1 cellular context compared by ENCODE assay signal in the genomic region with DNA sequence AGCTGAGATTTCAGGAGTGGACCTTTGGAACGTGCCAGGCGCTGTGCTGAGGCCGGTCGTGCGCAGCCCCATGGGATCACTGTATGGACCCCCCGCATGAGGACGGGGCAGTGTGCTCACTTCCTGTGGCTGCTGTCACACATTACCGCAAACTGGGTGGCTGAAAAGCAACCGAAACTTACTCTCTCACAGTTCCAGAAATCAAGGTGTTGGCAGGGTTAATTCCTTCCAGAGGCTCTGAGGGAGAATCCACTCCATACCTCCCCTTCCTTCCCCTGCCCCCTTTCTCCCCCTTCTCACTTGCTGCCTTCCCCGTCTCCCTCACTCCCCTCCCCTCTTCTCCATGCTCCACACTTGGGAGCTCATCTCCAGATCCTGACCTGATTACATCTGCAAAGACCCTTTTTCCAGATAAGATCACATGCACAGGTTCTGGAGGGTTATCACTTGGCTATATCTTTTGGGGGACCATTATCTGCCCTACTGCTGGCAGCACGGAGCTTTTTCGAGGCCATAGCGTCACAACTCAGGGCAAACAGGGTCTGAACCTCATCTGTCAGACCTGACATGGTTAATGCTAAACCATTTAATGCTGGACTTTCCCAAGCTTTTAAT.
TF ChIP-seq lines count a peak whose summit lies in the region.

No MANE protein-coding gene starts in this region.

TF ChIP-seq in GM12878, 131 proteins besides CTCF, POLR2A, EP300 and RAD21 (continued from another document and continues in another):
- TF ChIP-seq, protein P1, sequence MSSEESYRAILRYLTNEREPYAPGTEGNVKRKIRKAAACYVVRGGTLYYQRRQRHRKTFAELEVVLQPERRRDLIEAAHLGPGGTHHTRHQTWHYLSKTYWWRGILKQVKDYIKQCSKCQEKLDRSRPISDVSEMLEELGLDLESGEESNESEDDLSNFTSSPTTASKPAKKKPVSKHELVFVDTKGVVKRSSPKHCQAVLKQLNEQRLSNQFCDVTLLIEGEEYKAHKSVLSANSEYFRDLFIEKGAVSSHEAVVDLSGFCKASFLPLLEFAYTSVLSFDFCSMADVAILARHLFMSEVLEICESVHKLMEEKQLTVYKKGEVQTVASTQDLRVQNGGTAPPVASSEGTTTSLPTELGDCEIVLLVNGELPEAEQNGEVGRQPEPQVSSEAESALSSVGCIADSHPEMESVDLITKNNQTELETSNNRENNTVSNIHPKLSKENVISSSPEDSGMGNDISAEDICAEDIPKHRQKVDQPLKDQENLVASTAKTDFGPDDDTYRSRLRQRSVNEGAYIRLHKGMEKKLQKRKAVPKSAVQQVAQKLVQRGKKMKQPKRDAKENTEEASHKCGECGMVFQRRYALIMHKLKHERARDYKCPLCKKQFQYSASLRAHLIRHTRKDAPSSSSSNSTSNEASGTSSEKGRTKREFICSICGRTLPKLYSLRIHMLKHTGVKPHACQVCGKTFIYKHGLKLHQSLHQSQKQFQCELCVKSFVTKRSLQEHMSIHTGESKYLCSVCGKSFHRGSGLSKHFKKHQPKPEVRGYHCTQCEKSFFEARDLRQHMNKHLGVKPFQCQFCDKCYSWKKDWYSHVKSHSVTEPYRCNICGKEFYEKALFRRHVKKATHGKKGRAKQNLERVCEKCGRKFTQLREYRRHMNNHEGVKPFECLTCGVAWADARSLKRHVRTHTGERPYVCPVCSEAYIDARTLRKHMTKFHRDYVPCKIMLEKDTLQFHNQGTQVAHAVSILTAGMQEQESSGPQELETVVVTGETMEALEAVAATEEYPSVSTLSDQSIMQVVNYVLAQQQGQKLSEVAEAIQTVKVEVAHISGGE (CRISPR knock-in tag; IDR thresholded peaks at IDR 0.05), result no peak
- TF ChIP-seq PBX3 (IDR thresholded peaks at IDR 0.05; ENCODE audit: insufficient replicate concordance, low read depth, low read length), result no peak
- TF ChIP-seq NR2C2 (IDR thresholded peaks at IDR 0.05; ENCODE audit: borderline replicate concordance, control insufficient read depth, insufficient read length, low read depth), result no peak
- TF ChIP-seq FOXK2 (IDR thresholded peaks at IDR 0.05), result no peak
- TF ChIP-seq, protein P2, sequence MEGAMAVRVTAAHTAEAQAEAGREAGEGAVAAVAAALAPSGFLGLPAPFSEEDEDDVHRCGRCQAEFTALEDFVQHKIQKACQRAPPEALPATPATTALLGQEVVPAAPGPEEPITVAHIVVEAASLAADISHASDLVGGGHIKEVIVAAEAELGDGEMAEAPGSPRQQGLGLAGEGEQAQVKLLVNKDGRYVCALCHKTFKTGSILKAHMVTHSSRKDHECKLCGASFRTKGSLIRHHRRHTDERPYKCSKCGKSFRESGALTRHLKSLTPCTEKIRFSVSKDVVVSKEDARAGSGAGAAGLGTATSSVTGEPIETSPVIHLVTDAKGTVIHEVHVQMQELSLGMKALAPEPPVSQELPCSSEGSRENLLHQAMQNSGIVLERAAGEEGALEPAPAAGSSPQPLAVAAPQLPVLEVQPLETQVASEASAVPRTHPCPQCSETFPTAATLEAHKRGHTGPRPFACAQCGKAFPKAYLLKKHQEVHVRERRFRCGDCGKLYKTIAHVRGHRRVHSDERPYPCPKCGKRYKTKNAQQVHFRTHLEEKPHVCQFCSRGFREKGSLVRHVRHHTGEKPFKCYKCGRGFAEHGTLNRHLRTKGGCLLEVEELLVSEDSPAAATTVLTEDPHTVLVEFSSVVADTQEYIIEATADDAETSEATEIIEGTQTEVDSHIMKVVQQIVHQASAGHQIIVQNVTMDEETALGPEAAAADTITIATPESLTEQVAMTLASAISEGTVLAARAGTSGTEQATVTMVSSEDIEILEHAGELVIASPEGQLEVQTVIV (IDR thresholded peaks at IDR 0.05; ENCODE audit: borderline replicate concordance, partially characterized antibody), result no peak
- 0 out of 2 replicates have a peak, but pooled peaks have one; percentile 62 for TF ChIP-seq MXI1 (IDR thresholded peaks at IDR 0.05; ENCODE audit: low read depth, low read length)
- TF ChIP-seq NFXL1 (IDR thresholded peaks at IDR 0.05; ENCODE audit: borderline replicate concordance), result no peak
- TF ChIP-seq, protein P3, sequence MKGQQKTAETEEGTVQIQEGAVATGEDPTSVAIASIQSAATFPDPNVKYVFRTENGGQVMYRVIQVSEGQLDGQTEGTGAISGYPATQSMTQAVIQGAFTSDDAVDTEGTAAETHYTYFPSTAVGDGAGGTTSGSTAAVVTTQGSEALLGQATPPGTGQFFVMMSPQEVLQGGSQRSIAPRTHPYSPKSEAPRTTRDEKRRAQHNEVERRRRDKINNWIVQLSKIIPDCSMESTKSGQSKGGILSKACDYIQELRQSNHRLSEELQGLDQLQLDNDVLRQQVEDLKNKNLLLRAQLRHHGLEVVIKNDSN (IDR thresholded peaks at IDR 0.05; ENCODE audit: borderline replicate concordance, extremely low read length, insufficient read depth, low read depth, low read length), result no peak
- peak; percentile 83 for TF ChIP-seq MEF2B (IDR thresholded peaks at IDR 0.05; ENCODE audit: partially characterized antibody, poor library complexity, severe bottlenecking)
- no peak for TF ChIP-seq ESRRA (IDR thresholded peaks at IDR 0.05; ENCODE audit: low read length)
- no peak for TF ChIP-seq RFX5 (IDR thresholded peaks at IDR 0.05; ENCODE audit: low read depth, low read length)
- TF ChIP-seq SPI1 (IDR thresholded peaks at IDR 0.05; ENCODE audit: borderline replicate concordance, insufficient read depth, low read depth, low read length), result peak; percentile 56; the same call in 1 of the 2 replicates
- TF ChIP-seq TCF3 (IDR thresholded peaks at IDR 0.05; ENCODE audit: borderline replicate concordance, insufficient read depth, low read depth, low read length), result no peak
- no peak for TF ChIP-seq POU2F2 (IDR thresholded peaks at IDR 0.05; ENCODE audit: borderline replicate concordance, low read depth, low read length)
- TF ChIP-seq SP1 (IDR thresholded peaks at IDR 0.05; ENCODE audit: low read depth, low read length), result no peak
- TF ChIP-seq ZZZ3 (IDR thresholded peaks at IDR 0.05; ENCODE audit: control insufficient read depth, insufficient read length, low read depth), result no peak
- TF ChIP-seq TCF12 (IDR thresholded peaks at IDR 0.05; ENCODE audit: low read depth, low read length), result no peak
- TF ChIP-seq ATF2 (IDR thresholded peaks at IDR 0.05; ENCODE audit: low read length), result no peak
- no peak for TF ChIP-seq FOS (IDR thresholded peaks at IDR 0.05; ENCODE audit: borderline replicate concordance, extremely low read depth, insufficient read length)
- no peak for TF ChIP-seq PML (IDR thresholded peaks at IDR 0.05; ENCODE audit: low read length)
- 0 out of 2 replicates have a peak, but pooled peaks have one; percentile 47 for TF ChIP-seq RELB (IDR thresholded peaks at IDR 0.05; ENCODE audit: low read depth)
- no peak for TF ChIP-seq REST (IDR thresholded peaks at IDR 0.05; ENCODE audit: low read depth, low read length)
- TF ChIP-seq HDGF (IDR thresholded peaks at IDR 0.05), result no peak; the same call in 1 of the 2 replicates
- TF ChIP-seq SIX5 (IDR thresholded peaks at IDR 0.05; ENCODE audit: low read depth, low read length, severe bottlenecking), result no peak
- no peak for TF ChIP-seq YY1 (IDR thresholded peaks at IDR 0.05; ENCODE audit: low read depth, low read length)
- no peak for TF ChIP-seq NR2F1 (conservative IDR thresholded peaks at IDR 0.05)
- TF ChIP-seq MEF2A (IDR thresholded peaks at IDR 0.05; ENCODE audit: insufficient read depth, low read depth, low read length), result no peak
- TF ChIP-seq POLR2AphosphoS2 (IDR thresholded peaks at IDR 0.05; ENCODE audit: low read depth, low read length), result no peak
- no peak for TF ChIP-seq BCLAF1 (IDR thresholded peaks at IDR 0.05)
- TF ChIP-seq ZNF217 (IDR thresholded peaks at IDR 0.05), result no peak
- TF ChIP-seq MTA2 (IDR thresholded peaks at IDR 0.05; ENCODE audit: low read depth), result peak; percentile 62; the same call in 1 of the 2 replicates
- TF ChIP-seq ZSCAN29 (IDR thresholded peaks at IDR 0.05), result no peak
- TF ChIP-seq CBFB (IDR thresholded peaks at IDR 0.05; ENCODE audit: low read depth), result no peak
- peak; percentile 88 for TF ChIP-seq IKZF1 (conservative IDR thresholded peaks at IDR 0.05)
- TF ChIP-seq, protein P4, sequence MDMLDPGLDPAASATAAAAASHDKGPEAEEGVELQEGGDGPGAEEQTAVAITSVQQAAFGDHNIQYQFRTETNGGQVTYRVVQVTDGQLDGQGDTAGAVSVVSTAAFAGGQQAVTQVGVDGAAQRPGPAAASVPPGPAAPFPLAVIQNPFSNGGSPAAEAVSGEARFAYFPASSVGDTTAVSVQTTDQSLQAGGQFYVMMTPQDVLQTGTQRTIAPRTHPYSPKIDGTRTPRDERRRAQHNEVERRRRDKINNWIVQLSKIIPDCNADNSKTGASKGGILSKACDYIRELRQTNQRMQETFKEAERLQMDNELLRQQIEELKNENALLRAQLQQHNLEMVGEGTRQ (IDR thresholded peaks at IDR 0.05; ENCODE audit: borderline replicate concordance, low read depth, low read length), result no peak
- TF ChIP-seq NFIC (IDR thresholded peaks at IDR 0.05; ENCODE audit: low read depth, low read length), result peak; percentile 32; the same call in 1 of the 2 replicates
- no peak for TF ChIP-seq TCF7 (IDR thresholded peaks at IDR 0.05; ENCODE audit: borderline replicate concordance)
